ENCODE assay signal across 8 cellular contexts in genomic region chr16:89318871-89319627, GRCh38.
DNase-seq lines count a peak whose midpoint lies in the region; ATAC-seq, FAIRE-seq and TF ChIP-seq lines count a peak whose summit lies in the region.

No MANE protein-coding gene starts in this region.

- peaks cover 50% of the 10 kb centered on the region for H3K36me3 Mint-ChIP-seq in activated CD4-positive, alpha-beta T cell treated with anti-CD3 and anti-CD28 coated beads for 36 hours (ENCODE audit: low read depth)
- H3K36me3 Mint-ChIP-seq in activated CD8-positive, alpha-beta T cell treated with anti-CD3 and anti-CD28 coated beads, Interleukin-2, amount 10 ng/mL, durations not matched to agents 7 days and 5 days (ENCODE audit: low read depth) = peaks cover 56% of the 10 kb centered on the region

- no peak for FAIRE-seq in urothelium cell line (lab: Jason Lieb, UNC)

- CTCF ChIA-PET in activated CD4-positive, alpha-beta T cell treated with anti-CD3 and anti-CD28 coated beads for 36 hours (lab: Charles Lee) = no interaction called here
- CTCF ChIA-PET in activated CD8-positive, alpha-beta T cell treated with anti-CD3 and anti-CD28 coated beads, Interleukin-2, amount 10 ng/mL, durations not matched to agents 7 days and 5 days (lab: Charles Lee) = interaction anchor here (0.9 kb wide), 1 partner anchor 14 kb away, joined by 3 read pairs; no protein-coding TSS in a partner anchor

- H3K27ac Mint-ChIP-seq in activated CD4-positive, alpha-beta T cell treated with anti-CD3 and anti-CD28 coated beads for 36 hours = peak overlapping the region; percentile 45
- H3K27ac Mint-ChIP-seq in activated CD8-positive, alpha-beta T cell treated with anti-CD3 and anti-CD28 coated beads, Interleukin-2, amount 10 ng/mL, durations not matched to agents 7 days and 5 days = peak overlapping the region; percentile 81

- H3K27ac ChIP-seq in heart right ventricle (peak overlapping the region in 6 of 10 donors; percentile 75 to 92 (median 84)), spleen (peak overlapping the region in 3 of 8 donors; percentile 41 to 89 (median 50))

- peak overlapping the region; percentile 14 for H3K4me3 Mint-ChIP-seq in activated CD4-positive, alpha-beta T cell treated with anti-CD3 and anti-CD28 coated beads for 36 hours
- H3K4me3 Mint-ChIP-seq in activated CD8-positive, alpha-beta T cell treated with anti-CD3 and anti-CD28 coated beads, Interleukin-2, amount 10 ng/mL, durations not matched to agents 7 days and 5 days = no peak overlapping the region

- no peaks in the 10 kb centered on the region for H3K9me3 Mint-ChIP-seq in activated CD4-positive, alpha-beta T cell treated with anti-CD3 and anti-CD28 coated beads for 36 hours (ENCODE audit: low read depth)
- no peaks in the 10 kb centered on the region for H3K9me3 Mint-ChIP-seq in activated CD8-positive, alpha-beta T cell treated with anti-CD3 and anti-CD28 coated beads, Interleukin-2, amount 10 ng/mL, durations not matched to agents 7 days and 5 days (ENCODE audit: insufficient read depth)

- TF ChIP-seq CTCF in heart right ventricle (IDR thresholded peaks at IDR 0.05) (no peak), spleen (IDR thresholded peaks at IDR 0.05 in 8 of 11, conservative IDR thresholded peaks at IDR 0.05 in 3 of 11) (no peak)

- H3K4me3 ChIP-seq in heart right ventricle (no peak overlapping the region), spleen (no peak overlapping the region)

- ATAC-seq in activated CD4-positive, alpha-beta T cell treated with anti-CD3 and anti-CD28 coated beads for 36 hours = no peak
- no peak for ATAC-seq in activated CD8-positive, alpha-beta T cell treated with anti-CD3 and anti-CD28 coated beads, Interleukin-2, amount 10 ng/mL, durations not matched to agents 7 days and 5 days
- no peak for ATAC-seq in heart right ventricle
- ATAC-seq in GM21360 (IDR thresholded peaks at IDR 0.05; ENCODE audit: unreplicated experiment) = no peak

- H3K9me3 ChIP-seq in heart right ventricle = no peaks in the 10 kb centered on the region
- no peaks in the 10 kb centered on the region for H3K9me3 ChIP-seq in spleen

- 90% methylated on average over 28 of the region's 28 CpGs for WGBS in heart right ventricle, 2 donors
- 93 to 96% (median 95%) methylated on average over 22 to 28 of the region's 28 CpGs for WGBS in spleen, 5 donors

- no peak for TF ChIP-seq POLR2A in spleen (IDR thresholded peaks at IDR 0.05)

- intact Hi-C loops in activated CD4-positive, alpha-beta T cell treated with anti-CD3 and anti-CD28 coated beads for 36 hours (cut with DNase I, micrococcal nuclease) = loop anchor here in 1 of 2 experiments (5.0 kb wide), 1 partner anchor 188 kb away; the partner anchor contains the start of gene SPG7
- intact Hi-C loops in heart right ventricle (cut with DNase I) (no loop called here), spleen (cut with DNase I; ENCODE audit: low total_unique reads) (no loop called here)

- POLR2A ChIA-PET in activated CD4-positive, alpha-beta T cell treated with anti-CD3 and anti-CD28 coated beads for 36 hours (lab: Charles Lee) = no interaction called here
- POLR2A ChIA-PET in activated CD8-positive, alpha-beta T cell treated with anti-CD3 and anti-CD28 coated beads, Interleukin-2, amount 10 ng/mL, durations not matched to agents 7 days and 5 days (lab: Charles Lee) = no interaction called here

- H3K4me1 ChIP-seq in heart right ventricle (peaks cover 48 to 100% (median 97%) of the 10 kb centered on the region in 9 donors), spleen (peaks cover 88 to 100% (median 99%) of the 10 kb centered on the region in 6 donors)

- peaks cover 95% of the 10 kb centered on the region for H3K4me1 Mint-ChIP-seq in activated CD4-positive, alpha-beta T cell treated with anti-CD3 and anti-CD28 coated beads for 36 hours
- peaks cover 96% of the 10 kb centered on the region for H3K4me1 Mint-ChIP-seq in activated CD8-positive, alpha-beta T cell treated with anti-CD3 and anti-CD28 coated beads, Interleukin-2, amount 10 ng/mL, durations not matched to agents 7 days and 5 days (ENCODE audit: low read depth)

- DNase-seq in activated CD4-positive, alpha-beta T cell treated with anti-CD3 and anti-CD28 coated beads for 36 hours = no peak
- DNase-seq in activated CD4-positive, alpha-beta T cell treated with anti-CD3 and anti-CD28 coated beads for 1 hour = no peak
- DNase-seq in activated CD8-positive, alpha-beta T cell treated with anti-CD3 and anti-CD28 coated beads, Interleukin-2, amount 10 ng/mL, durations not matched to agents 7 days and 5 days = no peak
- peak in 1 of 2 donors; percentile 9 for DNase-seq in heart right ventricle
- peak; percentile 62 for DNase-seq in spleen
- DNase-seq in urothelium cell line (ENCODE audit: low spot score) = no peak
- DNase-seq in NCI-H774 (lab: John Stamatoyannopoulos, UW) = no peak

- H3K27me3 Mint-ChIP-seq in activated CD4-positive, alpha-beta T cell treated with anti-CD3 and anti-CD28 coated beads for 36 hours = no peaks in the 10 kb centered on the region
- no peaks in the 10 kb centered on the region for H3K27me3 Mint-ChIP-seq in activated CD8-positive, alpha-beta T cell treated with anti-CD3 and anti-CD28 coated beads, Interleukin-2, amount 10 ng/mL, durations not matched to agents 7 days and 5 days (ENCODE audit: low read depth)

- H3K27me3 ChIP-seq in heart right ventricle (no peaks in the 10 kb centered on the region), spleen (replicated peaks in 1 of 7) (no peaks in the 10 kb centered on the region)

- H3K36me3 ChIP-seq in heart right ventricle (peaks cover 0 to 10% (median 0%) of the 10 kb centered on the region in 9 donors), spleen (peaks cover 0 to 17% (median 2%) of the 10 kb centered on the region in 6 donors)
